ENCODE assay signal across 15 cellular contexts in genomic region chr15:48373855-48374421, GRCh38. TPM values are rescaled to one million over a fixed set of nuclear protein-coding genes. Genes with fewer than 3 reads are reported as not detected.
DNase-seq lines count a peak whose midpoint lies in the region; ATAC-seq and TF ChIP-seq lines count a peak whose summit lies in the region.
"Had no signal": no experiment of that assay in that cellular context is flagged by ENCODE, and none has a peak within 500 bp of the region (broad histone marks: within the 10 kb centered on the region; RNA-seq: fewer than 3 reads in every experiment).

No MANE protein-coding gene starts in this region.

- no peaks in the 10 kb centered on the region for H3K9me3 ChIP-seq in lower lobe of right lung

- H3K27me3 ChIP-seq in lower lobe of right lung (ENCODE audit: low read depth), result no peaks in the 10 kb centered on the region

- no peak for TF ChIP-seq CTCF in coronary artery (IDR thresholded peaks at IDR 0.05)
- TF ChIP-seq CTCF in lower lobe of right lung (IDR thresholded peaks at IDR 0.05), result no peak

- peak; percentile 54 to 73 for ATAC-seq in lower lobe of right lung
- ATAC-seq: GM12878 had no signal

- H3K27ac ChIP-seq in coronary artery (peak overlapping the region in 1 of 2 donors; percentile 33), lower lobe of right lung (no peak overlapping the region)
- H3K27ac ChIP-seq: SK-N-MC had no signal

- intact Hi-C loops in lower lobe of right lung (cut with DNase I), result no loop called here

- no peaks in the 10 kb centered on the region for H3K36me3 ChIP-seq in lower lobe of right lung

- DNase-seq in AG20443 (ENCODE audit: low spot score) (peak; percentile 85), MV-4-11 (lab: John Stamatoyannopoulos, UW) (peak; percentile 74), coronary artery (ENCODE audit: low spot score) (no peak), lower lobe of right lung (peak; percentile 48), activated T-cell treated with anti-CD3 and anti-CD28 coated beads for 4 hours (no peak), retina (no peak), AML-193 (lab: John Stamatoyannopoulos, UW) (no peak)
- DNase-seq in activated T-cell treated with anti-CD3 and anti-CD28 coated beads, Interleukin-2, amount 50 U/mL, for 48 hours, result no peak
- DNase-seq: activated CD4-positive, alpha-beta T cell treated with anti-CD3 and anti-CD28 coated beads, Interleukin-2, amount 50 U/mL, for 48 hours; activated naive CD8-positive, alpha-beta T cell treated with anti-CD3 and anti-CD28 coated beads, Interleukin-2, amount 10 ng/mL, durations not matched to agents 7 days and 5 days; CD4-positive, alpha-beta memory T cell; erythroblast; NCI-H2171 had no signal

- H3K4me3 ChIP-seq in coronary artery, result peak overlapping the region; percentile 44
- H3K4me3 ChIP-seq in lower lobe of right lung, result no peak overlapping the region
- H3K4me3 ChIP-seq: GM12878, SK-N-MC had no signal

- H3K4me1 ChIP-seq in lower lobe of right lung, result no peaks in the 10 kb centered on the region

RNA-seq across cellular contexts. Expression of gene DUT, which starts 42.7 kb away (rescaled TPM):
- total RNA-seq in lower lobe of right lung, result 100 TPM

Comparison
In these comparisons a context has a peak if more than half of its experiments do, and no peak if none do; other contexts are left out.
1. DNase-seq: peak in AG20443 (single experiment), MV-4-11 (single experiment) and lower lobe of right lung (single experiment); none in coronary artery (single experiment), activated T-cell treated with anti-CD3 and anti-CD28 coated beads for 4 hours (single experiment), activated T-cell treated with anti-CD3 and anti-CD28 coated beads, Interleukin-2, amount 50 U/mL, for 48 hours (0 of 2), retina (single experiment) and AML-193 (0 of 2).